In genomic region chr3:22934973-22935372, GRCh38 we compare ENCODE assay signal across 26 cellular contexts.
"Had no signal": no experiment of that assay in that cellular context is flagged by ENCODE, and none has a peak within 500 bp of the region (broad histone marks: within the 10 kb centered on the region; RNA-seq: fewer than 3 reads in every experiment).

No MANE protein-coding gene starts in this region.

- H3K9me3 ChIP-seq: colonic mucosa, spleen, upper lobe of right lung had no signal

- H3K4me3 ChIP-seq: colonic mucosa, dorsolateral prefrontal cortex, lung, spleen, upper lobe of right lung had no signal

- DNase-seq: activated B cell treated with CpG ODN at 0.5 μM for 24 hours; activated CD4-positive, alpha-beta T cell treated with anti-CD3 and anti-CD28 coated beads for 36 hours; activated CD4-positive, alpha-beta T cell treated with anti-CD3 and anti-CD28 coated beads, Interleukin-2, amount 50 U/mL, for 4 hours; activated CD8-positive, alpha-beta memory T cell treated with anti-CD3 and anti-CD28 coated beads for 24 hours; activated CD8-positive, alpha-beta memory T cell treated with anti-CD3 and anti-CD28 coated beads, Interleukin-2, amount 50 U/mL, for 4 hours; activated T-cell treated with anti-CD3 and anti-CD28 coated beads, Interleukin-2, amount 50 U/mL, for 24 hours; aorta; brain microvascular endothelial cell; colonic mucosa; dorsolateral prefrontal cortex; effector memory CD8-positive, alpha-beta T cell; islet precursor cell; left colon; naive thymus-derived CD4-positive, alpha-beta T cell; occipital lobe; retina; spleen; stimulated activated CD4-positive, alpha-beta T cell treated with anti-CD3 and anti-CD28 coated beads, Interleukin-4, amount 100 ng/mL, for 1 hour; stimulated activated naive CD4-positive, alpha-beta T cell; SW 1271; T-helper 17 cell; upper lobe of right lung had no signal

- H3K36me3 ChIP-seq: brain microvascular endothelial cell, colonic mucosa, spleen, upper lobe of right lung had no signal

- ATAC-seq: activated CD4-positive, alpha-beta T cell treated with anti-CD3 and anti-CD28 coated beads for 36 hours; activated naive CD4-positive, alpha-beta T cell treated with anti-CD3 and anti-CD28 coated beads, Interleukin-2, amount 50 U/mL, for 72 hours; activated T-helper 17 cell treated with anti-CD3 and anti-CD28 coated beads, Interleukin-2, amount 50 U/mL, for 72 hours; effector memory CD8-positive, alpha-beta T cell; left colon; naive thymus-derived CD4-positive, alpha-beta T cell; T-helper 17 cell; upper lobe of right lung had no signal

- H3K4me1 ChIP-seq: colonic mucosa, spleen, upper lobe of right lung had no signal

- H3K27me3 ChIP-seq: brain microvascular endothelial cell, colonic mucosa, dorsolateral prefrontal cortex, spleen, upper lobe of right lung had no signal

- FAIRE-seq: endothelial cell of umbilical vein had no signal

- H3K27ac ChIP-seq: brain microvascular endothelial cell, colonic mucosa, dorsolateral prefrontal cortex, spleen, upper lobe of right lung had no signal
